In the genomic region with DNA sequence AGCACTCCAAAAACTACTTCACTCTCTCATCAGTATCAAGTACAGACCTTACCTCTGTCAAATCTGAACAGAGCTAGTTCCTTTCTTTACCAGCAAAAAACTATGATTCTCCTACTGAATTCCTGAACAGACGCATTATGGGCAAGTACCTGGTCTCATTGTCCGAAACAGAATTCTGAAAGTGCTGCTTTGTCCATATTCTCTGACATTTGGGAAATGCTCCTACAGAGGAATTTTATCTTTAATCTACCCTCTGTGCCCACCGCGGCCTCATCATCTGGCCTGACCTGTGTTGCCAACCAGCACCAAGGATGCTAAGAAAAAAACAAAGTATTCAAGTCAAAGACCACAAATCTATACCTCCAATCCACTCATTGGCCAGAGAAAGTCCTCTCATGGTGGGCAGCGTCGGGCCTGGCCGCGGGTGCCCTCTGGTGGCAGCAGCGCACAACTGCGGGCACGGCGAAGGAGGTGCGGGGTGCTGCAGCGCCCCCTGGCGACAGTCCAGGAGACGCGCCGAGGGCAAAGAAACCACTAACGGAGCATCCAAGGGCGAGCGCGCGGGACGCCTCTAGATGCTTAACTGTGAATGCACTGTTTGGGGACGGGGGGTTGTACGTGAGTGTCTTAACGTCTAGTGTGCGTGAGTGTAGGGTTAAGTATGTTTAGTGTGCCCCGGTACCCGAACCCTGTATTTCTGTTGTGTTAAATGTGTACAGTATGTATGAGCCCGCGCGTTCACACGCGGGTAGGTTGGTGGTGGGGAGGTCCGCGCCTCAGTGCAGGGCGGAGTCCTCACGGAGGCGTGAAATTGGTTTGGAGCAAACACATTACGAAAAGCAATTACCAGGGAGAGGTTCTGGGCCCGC, we compare ENCODE assay signal across 9 cellular contexts. TPM values are rescaled to one million over a fixed set of nuclear protein-coding genes. Genes with fewer than 3 reads are reported as not detected.
A peak's percentile ranks its signal among the peaks of the same experiment; 100 is the strongest.
DNase-seq lines count a peak whose midpoint lies in the region; ATAC-seq and TF ChIP-seq lines count a peak whose summit lies in the region.
"Had no signal": no experiment of that assay in that cellular context is flagged by ENCODE, and none has a peak within 500 bp of the region (broad histone marks: within the 10 kb centered on the region; RNA-seq: fewer than 3 reads in every experiment).

No MANE protein-coding gene starts in this region.

- DNase-seq in DMS 273 (lab: John Stamatoyannopoulos, UW; ENCODE audit: unreplicated experiment) = peak; percentile 94
- peak; percentile 56 for DNase-seq in LHCN-M2 (ENCODE audit: low read depth)
- DNase-seq in SKM-1 (lab: John Stamatoyannopoulos, UW; ENCODE audit: unreplicated experiment) = peak; percentile 7
- DNase-seq in activated naive CD4-positive, alpha-beta T cell treated with Interleukin-2 at 50 U/mL for 16 hours = peak; percentile 81
- peak; percentile 60 to 94 (median 83) for DNase-seq in head of caudate nucleus
- peak; percentile 78 to 90 for DNase-seq in psoas muscle
- DNase-seq in vagina (ENCODE audit: extremely low spot score in 2 of 2) = peak in 1 of 2 donors; percentile 95

- H3K4me3 ChIP-seq in psoas muscle = no peak overlapping the region
- no peak overlapping the region for H3K4me3 ChIP-seq in vagina

- ATAC-seq in GM21381 (IDR thresholded peaks at IDR 0.05; ENCODE audit: unreplicated experiment) (peak; percentile 58), psoas muscle (peak; percentile 78 to 86 (median 82))

- 22 to 28% (median 22%) methylated on average over 42 of the region's 42 CpGs for WGBS in psoas muscle, 3 donors

- H3K36me3 ChIP-seq in psoas muscle (ENCODE audit: insufficient read depth in 1 of 2, low read depth in 1 of 2) (peaks cover 0 to 12% of the 10 kb centered on the region in 2 donors), vagina (no peaks in the 10 kb centered on the region)

- intact Hi-C loops in head of caudate nucleus (cut with DNase I) (loop anchor here (1.0 kb wide), 1 partner anchor 48 kb away; no protein-coding TSS in a partner anchor), psoas muscle (cut with DNase I) (loop anchor here (1.0 to 5.0 kb wide), 2 partner anchors 48 to 130 kb away; no protein-coding TSS in a partner anchor), vagina (cut with DNase I) (loop anchor here (5.0 kb wide), 1 partner anchor 135 kb away; no protein-coding TSS in a partner anchor)

- H3K27me3 ChIP-seq in psoas muscle (ENCODE audit: insufficient read depth in 3 of 3, low read length in 2 of 3) (no peaks in the 10 kb centered on the region), vagina (no peaks in the 10 kb centered on the region)

- peak; percentile 100 for TF ChIP-seq CTCF in psoas muscle (IDR thresholded peaks at IDR 0.05)
- TF ChIP-seq CTCF in vagina (IDR thresholded peaks at IDR 0.05) = peak; percentile 99 to 100 (median 100)

- no peak for TF ChIP-seq POLR2A in vagina (IDR thresholded peaks at IDR 0.05)

- H3K9me3 ChIP-seq in psoas muscle (no peaks in the 10 kb centered on the region), vagina (no peaks in the 10 kb centered on the region)

- H3K4me1 ChIP-seq in psoas muscle (peaks cover 22% of the 10 kb centered on the region), vagina (peaks cover 10% of the 10 kb centered on the region)

- no peak overlapping the region for H3K27ac ChIP-seq in psoas muscle
- H3K27ac ChIP-seq in vagina = no peak overlapping the region
- H3K27ac ChIP-seq: epithelial cell of prostate had no signal

RNA-seq across cellular contexts. Expression of a gene that starts 5.0 kb away (rescaled TPM):
- total RNA-seq in LHCN-M2 (2014; rRNA removed) (not detected in 2 replicates), psoas muscle (1 to 10 TPM in 1 of 4 donors, under 1 TPM in 2, not detected in 1; 0.38 to 1.9 (median 0.91) TPM), vagina (not detected)
- polyA plus RNA-seq in LHCN-M2 (2012) = not detected
- under 1 TPM; 0.07 to 0.93 (median 0.21) TPM for polyA plus RNA-seq in psoas muscle

RNA-seq across cellular contexts. Expression of a gene that starts 14.5 kb away (rescaled TPM):
- total RNA-seq in LHCN-M2 (2014; rRNA removed) (not detected in 2 replicates), psoas muscle (10 to 100 TPM in 3 of 4 donors, 1 to 10 TPM in 1; 9.7 to 29.6 (median 23.0) TPM), vagina (not detected)
- not detected for polyA plus RNA-seq in LHCN-M2 (2012)
- 10 to 100 TPM in 2 of 3 donors, 1 to 10 TPM in 1; 3.8 to 25.2 (median 22.5) TPM for polyA plus RNA-seq in psoas muscle

RNA-seq across cellular contexts. Expression of a gene that starts 37.8 kb away (rescaled TPM):
- not detected in 2 replicates for total RNA-seq in LHCN-M2 (2014; rRNA removed)
- polyA plus RNA-seq in LHCN-M2 (2012) = not detected
- total RNA-seq in psoas muscle = under 1 TPM in 1 of 4 donors, not detected in 3; 0.83 TPM
- not detected for polyA plus RNA-seq in psoas muscle
- not detected for total RNA-seq in vagina

RNA-seq across cellular contexts. Expression of a gene that starts 54.5 kb away (rescaled TPM):
- 111 and 115 TPM in 2 replicates for total RNA-seq in LHCN-M2 (2014; rRNA removed)
- 50.8 TPM for polyA plus RNA-seq in LHCN-M2 (2012)
- total RNA-seq in psoas muscle = 10 to 100 TPM; 35.7 to 66.7 (median 57.5) TPM
- 10 to 100 TPM; 49.8 to 94.0 (median 66.3) TPM for polyA plus RNA-seq in psoas muscle
- 25.3 TPM for total RNA-seq in vagina

RNA-seq across cellular contexts. Expression of a gene that starts 59.8 kb away (rescaled TPM):
- total RNA-seq in LHCN-M2 (2014; rRNA removed) (123 and 133 TPM in 2 replicates), psoas muscle (10 to 100 TPM in 3 of 4 donors, 1 to 10 TPM in 1; 8.8 to 19.8 (median 11.4) TPM), vagina (28.0 TPM)
- 73.9 TPM for polyA plus RNA-seq in LHCN-M2 (2012)
- polyA plus RNA-seq in psoas muscle = 10 to 100 TPM in 1 of 3 donors, 1 to 10 TPM in 2; 5.3 to 19.2 (median 8.0) TPM

Comparison
In these comparisons a context has a peak if more than half of its experiments do, and no peak if none do; other contexts are left out.
1. RNA of a gene that starts 14.5 kb away (total RNA-seq): 9.7 to 29.6 TPM in psoas muscle; not detected in LHCN-M2 and not detected in vagina (single experiment); every median in the first group is over 10 times any median in the second.